In genomic region chr14:49586673-49587460, GRCh38 we compare ENCODE assay signal across 8 cellular contexts. TPM values are rescaled to one million over a fixed set of nuclear protein-coding genes. Genes with fewer than 3 reads are reported as not detected.
DNase-seq lines count a peak whose midpoint lies in the region; ATAC-seq and TF ChIP-seq lines count a peak whose summit lies in the region.

No MANE protein-coding gene starts in this region.

- no peak overlapping the region for H3K9ac ChIP-seq in NT2/D1 (ENCODE audit: insufficient read length, low read depth)

- H3K4me1 Mint-ChIP-seq in activated T-helper 1 cell treated with anti-CD3 and anti-CD28 coated beads, Interleukin-12 subunit alpha, Interleukin-12 subunit beta, Interleukin-2, Interleukin-4 antibody, amounts not matched to agents 30 ng/mL and 10 ng/mL and 1 ng/mL, durations not matched to agents 14 hours and 24 hours and 36 hours (ENCODE audit: low read depth) = peaks cover 37% of the 10 kb centered on the region
- peaks cover 44% of the 10 kb centered on the region for H3K4me1 Mint-ChIP-seq in neural crest cell

- H3K9me3 Mint-ChIP-seq in activated T-helper 1 cell treated with anti-CD3 and anti-CD28 coated beads, Interleukin-12 subunit alpha, Interleukin-12 subunit beta, Interleukin-2, Interleukin-4 antibody, amounts not matched to agents 30 ng/mL and 10 ng/mL and 1 ng/mL, durations not matched to agents 14 hours and 24 hours and 36 hours = no peaks in the 10 kb centered on the region
- no peaks in the 10 kb centered on the region for H3K9me3 Mint-ChIP-seq in neural crest cell

- H3K9me3 ChIP-seq in NT2/D1 (ENCODE audit: insufficient read depth, low read length) = no peaks in the 10 kb centered on the region
- no peaks in the 10 kb centered on the region for H3K9me3 ChIP-seq in upper lobe of right lung

- ATAC-seq in GM21528 (IDR thresholded peaks at IDR 0.05; ENCODE audit: low FRiP score, unreplicated experiment) (peak; percentile 42), upper lobe of right lung (peak; percentile 59)

- peaks cover 44% of the 10 kb centered on the region for H3K36me3 Mint-ChIP-seq in activated T-helper 1 cell treated with anti-CD3 and anti-CD28 coated beads, Interleukin-12 subunit alpha, Interleukin-12 subunit beta, Interleukin-2, Interleukin-4 antibody, amounts not matched to agents 30 ng/mL and 10 ng/mL and 1 ng/mL, durations not matched to agents 14 hours and 24 hours and 36 hours (ENCODE audit: low read depth)
- H3K36me3 Mint-ChIP-seq in neural crest cell (ENCODE audit: low read depth) = peaks cover 25% of the 10 kb centered on the region

- peak overlapping the region; percentile 93 for H3K4me3 Mint-ChIP-seq in activated T-helper 1 cell treated with anti-CD3 and anti-CD28 coated beads, Interleukin-12 subunit alpha, Interleukin-12 subunit beta, Interleukin-2, Interleukin-4 antibody, amounts not matched to agents 30 ng/mL and 10 ng/mL and 1 ng/mL, durations not matched to agents 14 hours and 24 hours and 36 hours
- peak overlapping the region; percentile 99 for H3K4me3 Mint-ChIP-seq in neural crest cell

- H3K4me1 ChIP-seq in NT2/D1 (ENCODE audit: insufficient read depth, insufficient read length) (no peaks in the 10 kb centered on the region), upper lobe of right lung (peaks cover 28% of the 10 kb centered on the region)

- H3K4me3 ChIP-seq in NT2/D1 (ENCODE audit: insufficient read length, low read depth) (no peak overlapping the region), fibroblast of the aortic adventitia (ENCODE audit: low read depth, low read length) (peak overlapping the region; percentile 31), upper lobe of right lung (peak overlapping the region; percentile 99)

- intact Hi-C loops in activated T-helper 1 cell treated with anti-CD3 and anti-CD28 coated beads, Interleukin-12 subunit alpha, Interleukin-12 subunit beta, Interleukin-2, Interleukin-4 antibody, amounts not matched to agents 30 ng/mL and 10 ng/mL and 1 ng/mL, durations not matched to agents 14 hours and 24 hours and 36 hours (cut with micrococcal nuclease) = loop anchor here (1.0 to 10.0 kb wide), 11 partner anchors 11 to 1248 kb away; partner anchors contain the start of genes DMAC2L, L2HGDH, LRR1 and MGAT2
- intact Hi-C loops in upper lobe of right lung (cut with DNase I) = no loop called here

- H3K27me3 Mint-ChIP-seq in activated T-helper 1 cell treated with anti-CD3 and anti-CD28 coated beads, Interleukin-12 subunit alpha, Interleukin-12 subunit beta, Interleukin-2, Interleukin-4 antibody, amounts not matched to agents 30 ng/mL and 10 ng/mL and 1 ng/mL, durations not matched to agents 14 hours and 24 hours and 36 hours (ENCODE audit: insufficient read depth) = peaks cover 3% of the 10 kb centered on the region
- H3K27me3 Mint-ChIP-seq in neural crest cell (ENCODE audit: low read depth) = peaks cover 13% of the 10 kb centered on the region

- H3K27ac Mint-ChIP-seq in activated T-helper 1 cell treated with anti-CD3 and anti-CD28 coated beads, Interleukin-12 subunit alpha, Interleukin-12 subunit beta, Interleukin-2, Interleukin-4 antibody, amounts not matched to agents 30 ng/mL and 10 ng/mL and 1 ng/mL, durations not matched to agents 14 hours and 24 hours and 36 hours = peak overlapping the region; percentile 99
- peak overlapping the region; percentile 100 for H3K27ac Mint-ChIP-seq in neural crest cell (ENCODE audit: unreplicated experiment)

- DNase-seq in DMS79 treated with DMSO at 0.1 percent for 48 hours (lab: John Stamatoyannopoulos, UW) = peak; percentile 85
- DNase-seq in HUDEP-2 (lab: John Stamatoyannopoulos, UW; ENCODE audit: unreplicated experiment in 76 of 76) = peak in 52 of 76 experiments; percentile 25 to 85 (median 62)
- DNase-seq in NT2/D1 (ENCODE audit: low read depth, low spot score) = peak; percentile 47
- DNase-seq in activated T-helper 1 cell treated with anti-CD3 and anti-CD28 coated beads, Interleukin-12 subunit alpha, Interleukin-12 subunit beta, Interleukin-2, Interleukin-4 antibody, amounts not matched to agents 30 ng/mL and 10 ng/mL and 1 ng/mL, durations not matched to agents 14 hours and 24 hours and 36 hours (ENCODE audit: low spot score) = no peak
- DNase-seq in fibroblast of the aortic adventitia (ENCODE audit: low read depth) = peak; percentile 91
- DNase-seq in neural crest cell (ENCODE audit: low read depth, low spot score) = peak; percentile 48
- DNase-seq in upper lobe of right lung = no peak

- peak; percentile 67 for TF ChIP-seq CTCF in fibroblast of the aortic adventitia (IDR thresholded peaks at IDR 0.05; ENCODE audit: insufficient read depth, low read length)
- peak; percentile 97 for TF ChIP-seq CTCF in neural crest cell (conservative IDR thresholded peaks at IDR 0.05)
- peak; percentile 86 for TF ChIP-seq CTCF in upper lobe of right lung (IDR thresholded peaks at IDR 0.05)

- H3K36me3 ChIP-seq in NT2/D1 (ENCODE audit: insufficient read depth, insufficient read length, low read length) (peaks cover 42% of the 10 kb centered on the region), upper lobe of right lung (peaks cover 30% of the 10 kb centered on the region)

- H3K27me3 ChIP-seq in NT2/D1 (ENCODE audit: insufficient read depth, insufficient read length) (no peaks in the 10 kb centered on the region), upper lobe of right lung (no peaks in the 10 kb centered on the region)

- peak overlapping the region; percentile 98 for H3K27ac ChIP-seq in upper lobe of right lung

RNA-seq across cellular contexts. Expression of gene RPS29, which starts 0.7 kb away (rescaled TPM):
- 1,860 and 1,913 TPM in 2 replicates for total RNA-seq in activated T-helper 1 cell treated with anti-CD3 and anti-CD28 coated beads, Interleukin-12 subunit alpha, Interleukin-12 subunit beta, Interleukin-2, Interleukin-4 antibody, amounts not matched to agents 30 ng/mL and 10 ng/mL and 1 ng/mL, durations not matched to agents 14 hours and 24 hours and 36 hours
- total RNA-seq in fibroblast of the aortic adventitia (ENCODE audit: low replicate concordance) (822 and 5,262 TPM in 2 replicates), neural crest cell (1,386 and 1,393 TPM in 2 replicates), upper lobe of right lung (1,185 TPM)

RNA-seq across cellular contexts. Expression of gene LRR1, which starts 11.9 kb away (rescaled TPM):
- 45.1 and 46.7 TPM in 2 replicates for total RNA-seq in activated T-helper 1 cell treated with anti-CD3 and anti-CD28 coated beads, Interleukin-12 subunit alpha, Interleukin-12 subunit beta, Interleukin-2, Interleukin-4 antibody, amounts not matched to agents 30 ng/mL and 10 ng/mL and 1 ng/mL, durations not matched to agents 14 hours and 24 hours and 36 hours
- 10.6 and 33.4 TPM in 2 replicates for total RNA-seq in fibroblast of the aortic adventitia (ENCODE audit: low replicate concordance)
- total RNA-seq in neural crest cell = 40.2 and 42.9 TPM in 2 replicates
- 6.0 TPM for total RNA-seq in upper lobe of right lung

RNA-seq across cellular contexts. Expression of gene RPL36AL, which starts 33.6 kb away (rescaled TPM):
- 224 and 237 TPM in 2 replicates for total RNA-seq in activated T-helper 1 cell treated with anti-CD3 and anti-CD28 coated beads, Interleukin-12 subunit alpha, Interleukin-12 subunit beta, Interleukin-2, Interleukin-4 antibody, amounts not matched to agents 30 ng/mL and 10 ng/mL and 1 ng/mL, durations not matched to agents 14 hours and 24 hours and 36 hours
- total RNA-seq in fibroblast of the aortic adventitia (ENCODE audit: low replicate concordance) = 180 and 525 TPM in 2 replicates
- 147 and 151 TPM in 2 replicates for total RNA-seq in neural crest cell
- 157 TPM for total RNA-seq in upper lobe of right lung

RNA-seq across cellular contexts. Expression of gene MGAT2, which starts 33.7 kb away (rescaled TPM):
- total RNA-seq in activated T-helper 1 cell treated with anti-CD3 and anti-CD28 coated beads, Interleukin-12 subunit alpha, Interleukin-12 subunit beta, Interleukin-2, Interleukin-4 antibody, amounts not matched to agents 30 ng/mL and 10 ng/mL and 1 ng/mL, durations not matched to agents 14 hours and 24 hours and 36 hours = 57.5 and 58.3 TPM in 2 replicates
- 76.9 and 103 TPM in 2 replicates for total RNA-seq in fibroblast of the aortic adventitia (ENCODE audit: low replicate concordance)
- total RNA-seq in neural crest cell = 31.8 and 32.3 TPM in 2 replicates
- 27.1 TPM for total RNA-seq in upper lobe of right lung

RNA-seq across cellular contexts. Expression of gene DNAAF2, which starts 48.2 kb away (rescaled TPM):
- total RNA-seq in activated T-helper 1 cell treated with anti-CD3 and anti-CD28 coated beads, Interleukin-12 subunit alpha, Interleukin-12 subunit beta, Interleukin-2, Interleukin-4 antibody, amounts not matched to agents 30 ng/mL and 10 ng/mL and 1 ng/mL, durations not matched to agents 14 hours and 24 hours and 36 hours = 12.8 and 12.9 TPM in 2 replicates
- total RNA-seq in fibroblast of the aortic adventitia (ENCODE audit: low replicate concordance) (10.5 and 24.9 TPM in 2 replicates), neural crest cell (18.9 and 20.4 TPM in 2 replicates), upper lobe of right lung (5.6 TPM)

Comparison
In these comparisons a context has a peak if more than half of its experiments do, and no peak if none do; other contexts are left out.
1. DNase-seq: peak in DMS79 treated with DMSO at 0.1 percent for 48 hours (single experiment), HUDEP-2 (52 of 76), NT2/D1 (single experiment), fibroblast of the aortic adventitia (single experiment) and neural crest cell (single experiment); none in activated T-helper 1 cell treated with anti-CD3 and anti-CD28 coated beads, Interleukin-12 subunit alpha, Interleukin-12 subunit beta, Interleukin-2, Interleukin-4 antibody, amounts not matched to agents 30 ng/mL and 10 ng/mL and 1 ng/mL, durations not matched to agents 14 hours and 24 hours and 36 hours (single experiment) and upper lobe of right lung (single experiment).
2. Peak in every context shown above with its lines, with median percentiles within 50 percentile points of each other: CTCF ChIP-seq.